Comparison of ENCODE assay signal across 23 cellular contexts in genomic region chr16:19767497-19767896, GRCh38.
"Had no signal": no experiment of that assay in that cellular context is flagged by ENCODE, and none has a peak within 500 bp of the region (broad histone marks: within the 10 kb centered on the region; RNA-seq: fewer than 3 reads in every experiment).

No MANE protein-coding gene starts in this region.

- H3K27ac ChIP-seq: epithelial cell of prostate, esophagus muscularis mucosa, gastrocnemius medialis, neutrophil, spleen had no signal

- FAIRE-seq: kidney, urothelium cell line had no signal

- H3K4me3 Mint-ChIP-seq: naive thymus-derived CD4-positive, alpha-beta T cell; nephron progenitor cell; stimulated activated memory B cell treated with anti-CD40 and anti-IgM and Interleukin-4, amounts not matched to agents 10 μg/mL and 1 μg/mL and 100 μg/mL, for 72 hours; stimulated activated naive CD8-positive, alpha-beta T cell treated with anti-CD3 and anti-CD28 coated beads, Interleukin-15, Interleukin-2, amounts not matched to agents 100 ng/mL and 50 ng/mL, for 24 hours had no signal

- H3K36me3 ChIP-seq: esophagus muscularis mucosa, gastrocnemius medialis, neutrophil had no signal

- H3K27me3 ChIP-seq: esophagus muscularis mucosa, gastrocnemius medialis, heart right ventricle, neutrophil, spleen had no signal

- H3K4me3 ChIP-seq: esophagus muscularis mucosa, gastrocnemius medialis, heart right ventricle, spleen had no signal

- H3K27ac Mint-ChIP-seq: naive thymus-derived CD4-positive, alpha-beta T cell; nephron progenitor cell; stimulated activated memory B cell treated with anti-CD40 and anti-IgM and Interleukin-4, amounts not matched to agents 10 μg/mL and 1 μg/mL and 100 μg/mL, for 72 hours; stimulated activated naive CD8-positive, alpha-beta T cell treated with anti-CD3 and anti-CD28 coated beads, Interleukin-15, Interleukin-2, amounts not matched to agents 100 ng/mL and 50 ng/mL, for 24 hours had no signal

- DNase-seq: cortex of kidney; effector memory CD4-positive, alpha-beta T cell; gastrocnemius medialis; heart right ventricle; kidney; left colon; left ventricle myocardium superior; mammary epithelial cell; naive thymus-derived CD4-positive, alpha-beta T cell; nephron progenitor cell; posterior cingulate gyrus; spleen; stimulated activated CD4-positive, alpha-beta T cell treated with anti-CD3 and anti-CD28 coated beads, Interleukin-15, amount 100 ng/mL, for 24 hours; stimulated activated CD4-positive, alpha-beta T cell treated with anti-CD3 and anti-CD28 coated beads, Interleukin-1b, Interleukin-23, amount 100 ng/mL, for 48 hours; stimulated activated CD4-positive, alpha-beta T cell treated with anti-CD3 and anti-CD28 coated beads, Interleukin-4, amount 100 ng/mL, for 24 hours; trophoblast cell had no signal

- ATAC-seq: gastrocnemius medialis; left colon; left ventricle myocardium superior; naive thymus-derived CD4-positive, alpha-beta T cell; sciatic nerve; stimulated activated memory B cell treated with anti-CD40 and anti-IgM and Interleukin-4, amounts not matched to agents 10 μg/mL and 1 μg/mL and 100 μg/mL, for 72 hours had no signal

- H3K9me3 ChIP-seq: esophagus muscularis mucosa, gastrocnemius medialis, neutrophil had no signal

- H3K27me3 Mint-ChIP-seq: stimulated activated memory B cell treated with anti-CD40 and anti-IgM and Interleukin-4, amounts not matched to agents 10 μg/mL and 1 μg/mL and 100 μg/mL, for 72 hours; stimulated activated naive CD8-positive, alpha-beta T cell treated with anti-CD3 and anti-CD28 coated beads, Interleukin-15, Interleukin-2, amounts not matched to agents 100 ng/mL and 50 ng/mL, for 24 hours had no signal

- H3K4me1 Mint-ChIP-seq: naive thymus-derived CD4-positive, alpha-beta T cell; stimulated activated memory B cell treated with anti-CD40 and anti-IgM and Interleukin-4, amounts not matched to agents 10 μg/mL and 1 μg/mL and 100 μg/mL, for 72 hours had no signal
